ENCODE assay signal across 11 cellular contexts in genomic region chr15:90562669-90563068, GRCh38. TPM values are rescaled to one million over a fixed set of nuclear protein-coding genes. Genes with fewer than 3 reads are reported as not detected.
DNase-seq lines count a peak whose midpoint lies in the region; ATAC-seq, FAIRE-seq and TF ChIP-seq lines count a peak whose summit lies in the region.
"Had no signal": no experiment of that assay in that cellular context is flagged by ENCODE, and none has a peak within 500 bp of the region (broad histone marks: within the 10 kb centered on the region; RNA-seq: fewer than 3 reads in every experiment).

No MANE protein-coding gene starts in this region.

- peak overlapping the region; percentile 75 for H3K27ac Mint-ChIP-seq in MCF 10A (ENCODE audit: low read depth, unreplicated experiment)
- H3K27ac Mint-ChIP-seq in naive B cell = peak overlapping the region; percentile 52 to 89 (median 76)

- no peak for TF ChIP-seq POLR2A in GM12878 (IDR thresholded peaks at IDR 0.05; ENCODE audit: low read depth, low read length)
- no peak for TF ChIP-seq POLR2A in upper lobe of left lung (IDR thresholded peaks at IDR 0.05)

- no peak for TF ChIP-seq RAD21 in GM12878 (IDR thresholded peaks at IDR 0.05; ENCODE audit: insufficient read depth, low read depth, low read length)

- no peak overlapping the region for H3K4me3 Mint-ChIP-seq in MCF 10A (ENCODE audit: unreplicated experiment)
- H3K4me3 Mint-ChIP-seq in naive B cell = peak overlapping the region in 7 of 8 donors; percentile 9 to 88 (median 77)

- SMC1A ChIA-PET in GM12878 (lab: Charles Lee; ENCODE audit: uncharacterized antibody, unreplicated experiment) = interaction anchor here (1.1 to 3.8 kb wide), 7 partner anchors 7 to 43 kb away, joined by 3 to 32 read pairs (median 6); no protein-coding TSS in a partner anchor

- CTCF ChIA-PET in MCF 10A (lab: Yijun Ruan, JAX) (no interaction called here), mammary epithelial cell (lab: Charles Lee; ENCODE audit: low non-redundant PET) (interaction anchor here (0.6 kb wide), 1 partner anchor 261 kb away, joined by 6 read pairs; no protein-coding TSS in a partner anchor), GM12878 (lab: Yijun Ruan, JAX) (interaction anchor here (0.8 to 2.5 kb wide), 5 partner anchors 10 to 36 kb away, joined by 3 to 14 read pairs (median 4); no protein-coding TSS in a partner anchor)

- TF ChIP-seq EP300 in GM12878 (IDR thresholded peaks at IDR 0.05; ENCODE audit: borderline replicate concordance in 1 of 2, control insufficient read depth in 1 of 2, low read depth in 2 of 2, low read length in 2 of 2) (no peak), upper lobe of left lung (IDR thresholded peaks at IDR 0.05) (no peak)

- RAD21 ChIA-PET in GM12878 (lab: Charles Lee; ENCODE audit: unreplicated experiment) = interaction anchor here (1.3 to 1.5 kb wide), 2 partner anchors 80 to 123 kb away, joined by 3 to 4 read pairs; no protein-coding TSS in a partner anchor

- H3K9me3 Mint-ChIP-seq in MCF 10A (ENCODE audit: unreplicated experiment) = no peaks in the 10 kb centered on the region
- H3K9me3 Mint-ChIP-seq in naive B cell = no peaks in the 10 kb centered on the region

- TF ChIP-seq CTCF in MCF 10A (IDR thresholded peaks at IDR 0.05; ENCODE audit: unreplicated experiment) = no peak
- TF ChIP-seq CTCF in mammary epithelial cell (conservative IDR thresholded peaks at IDR 0.05 in 1 of 2, IDR thresholded peaks at IDR 0.05 in 1 of 2; ENCODE audit: extremely low read depth in 1 of 2, insufficient read depth in 1 of 2, low read depth in 1 of 2, low read length in 2 of 2) = no peak
- no peak for TF ChIP-seq CTCF in GM12878 (IDR thresholded peaks at IDR 0.05 in 2 of 3, conservative IDR thresholded peaks at IDR 0.05 in 1 of 3; ENCODE audit: control insufficient read depth in 2 of 3, extremely low read depth in 1 of 3, insufficient read depth in 1 of 3, low read depth in 3 of 3, low read length in 3 of 3)
- TF ChIP-seq CTCF in upper lobe of left lung (IDR thresholded peaks at IDR 0.05) = no peak

- H3K36me3 ChIP-seq in mammary epithelial cell (ENCODE audit: insufficient read depth, low read length) = no peaks in the 10 kb centered on the region
- H3K36me3 ChIP-seq in GM12878 (ENCODE audit: control insufficient read depth in 2 of 2, insufficient read depth in 2 of 2, low read length in 1 of 2) = peaks cover 1 to 5% of the 10 kb centered on the region in 2 experiments; a peak in 3 of 4 replicates
- no peaks in the 10 kb centered on the region for H3K36me3 ChIP-seq in upper lobe of left lung

- H3K4me1 Mint-ChIP-seq in MCF 10A (ENCODE audit: insufficient read depth, unreplicated experiment) (peaks cover 41% of the 10 kb centered on the region), naive B cell (peaks cover 53 to 91% (median 56%) of the 10 kb centered on the region in 3 donors)

- FAIRE-seq in GM12878 (lab: Jason Lieb, UNC) = no peak
- FAIRE-seq: G401.6 had no signal

- BruUV-seq in MCF 10A (replicated peaks; lab: Mats Ljungman, UMichigan) (no TSS peak), mammary epithelial cell (replicated peaks; lab: Mats Ljungman, UMichigan) (no TSS peak), GM12878 (replicated peaks; lab: Mats Ljungman, UMichigan) (no TSS peak)

- H3K27me3 ChIP-seq in mammary epithelial cell (ENCODE audit: insufficient read depth, low read length) (no peaks in the 10 kb centered on the region), GM12878 (replicated peaks in 1 of 2; ENCODE audit: control insufficient read depth in 2 of 2, insufficient read depth in 2 of 2, low read length in 1 of 2) (no peaks in the 10 kb centered on the region), upper lobe of left lung (no peaks in the 10 kb centered on the region)
- H3K27me3 ChIP-seq: SJSA1 had no signal

- no peak overlapping the region for H3K27ac ChIP-seq in mammary epithelial cell (ENCODE audit: insufficient read depth, low read depth, low read length)
- peak overlapping the region; percentile 46; the same call in 1 of the 2 replicates for H3K27ac ChIP-seq in GM12878 (ENCODE audit: control insufficient read depth, insufficient read depth)
- H3K27ac ChIP-seq in upper lobe of left lung = peak overlapping the region; percentile 52 to 79 (median 69)
- no peak overlapping the region for H3K27ac ChIP-seq in substantia nigra (ENCODE audit: low read depth, low read length, poor library complexity, severe bottlenecking)
- H3K27ac ChIP-seq: epithelial cell of prostate, SJSA1 had no signal

- intact Hi-C loops in MCF 10A (cut with micrococcal nuclease) = no loop called here
- intact Hi-C loops in mammary epithelial cell (cut with micrococcal nuclease) = no loop called here
- intact Hi-C loops in GM12878 (cut with micrococcal nuclease; ENCODE audit: unreplicated experiment) = loop anchor here (5.0 kb wide), 1 partner anchor 35 kb away; no protein-coding TSS in a partner anchor

- dilution Hi-C loops in mammary epithelial cell (cut with HindIII; ENCODE audit: low sequenced_read_pairs) = no loop called here

- DNase-seq in MCF 10A (ENCODE audit: unreplicated experiment) = no peak
- no peak for DNase-seq in mammary epithelial cell
- DNase-seq in GM12878 (ENCODE audit: low read depth, low spot score) = no peak
- no peak for DNase-seq in naive B cell
- no peak for DNase-seq in upper lobe of left lung
- no peak for DNase-seq in stimulated activated naive CD4-positive, alpha-beta T cell treated with Interleukin-2 at 50 U/mL for 16 hours (lab: John Stamatoyannopoulos, UW)
- no peak for DNase-seq in substantia nigra (lab: John Stamatoyannopoulos, UW)

- H3K79me2 ChIP-seq in mammary epithelial cell (ENCODE audit: insufficient read depth, low read length) (peaks cover 30% of the 10 kb centered on the region), GM12878 (ENCODE audit: control insufficient read depth, insufficient read depth, low read length) (peaks cover 27% of the 10 kb centered on the region)

- H3K27me3 Mint-ChIP-seq in MCF 10A (ENCODE audit: insufficient read depth, unreplicated experiment) = no peaks in the 10 kb centered on the region
- no peaks in the 10 kb centered on the region for H3K27me3 Mint-ChIP-seq in naive B cell

- H4K20me1 ChIP-seq in mammary epithelial cell (ENCODE audit: insufficient read depth, low read length) (no peaks in the 10 kb centered on the region), GM12878 (ENCODE audit: control insufficient read depth, insufficient read depth) (no peaks in the 10 kb centered on the region)

- H3K4me2 ChIP-seq in mammary epithelial cell (ENCODE audit: insufficient read depth, low read depth, low read length) (no peak overlapping the region), GM12878 (ENCODE audit: control insufficient read depth, insufficient read depth) (peak overlapping the region; percentile 41)

- no peak overlapping the region for H3K9ac ChIP-seq in mammary epithelial cell (ENCODE audit: insufficient read depth, low read length)
- no peak overlapping the region for H3K9ac ChIP-seq in GM12878 (ENCODE audit: control insufficient read depth, insufficient read depth, low read length)

- peaks cover 18% of the 10 kb centered on the region for H3K4me1 ChIP-seq in mammary epithelial cell (ENCODE audit: insufficient read depth, low read length)
- peaks cover 51% of the 10 kb centered on the region for H3K4me1 ChIP-seq in GM12878 (ENCODE audit: control insufficient read depth, insufficient read depth, low read length)
- peaks cover 54 to 82% (median 79%) of the 10 kb centered on the region in 4 donors for H3K4me1 ChIP-seq in upper lobe of left lung

- 98% methylated on average over 5 of the region's 5 CpGs for WGBS in mammary epithelial cell (ENCODE audit: low coverage, missing lambda C conversion rate)
- 99% methylated on average over 5 of the region's 5 CpGs for WGBS in GM12878 (ENCODE audit: insufficient coverage, insufficient replicate concordance, low lambda C conversion rate, missing lambda C conversion rate)
- WGBS in upper lobe of left lung, 2 donors = 93 to 95% methylated on average over 5 of the region's 5 CpGs

- no peak overlapping the region for H2AFZ ChIP-seq in mammary epithelial cell (ENCODE audit: low read depth, low read length)
- H2AFZ ChIP-seq in GM12878 (ENCODE audit: control insufficient read depth, low read depth, low read length) = no peak overlapping the region

- POLR2A ChIA-PET in MCF 10A (lab: Yijun Ruan, JAX) (no interaction called here), GM12878 (lab: Charles Lee) (interaction anchor here (1.2 to 2.5 kb wide), 2 partner anchors 9 to 11 kb away, joined by 3 to 17 read pairs; no protein-coding TSS in a partner anchor)

- H3K36me3 Mint-ChIP-seq in MCF 10A (ENCODE audit: insufficient read depth, unreplicated experiment) = peaks cover 10% of the 10 kb centered on the region
- H3K36me3 Mint-ChIP-seq in naive B cell = peaks cover 0 to 7% of the 10 kb centered on the region in 2 donors

- in situ Hi-C loops in mammary epithelial cell (cut with MboI; ENCODE audit: low sequenced_read_pairs in 2 of 2) (no loop called here), GM12878 (cut with MboI) (no loop called here)

- H3K9me3 ChIP-seq in mammary epithelial cell (replicated peaks; ENCODE audit: insufficient read depth, low read length) (no peaks in the 10 kb centered on the region), GM12878 (replicated peaks; ENCODE audit: control insufficient read depth, insufficient read depth, low read length) (peaks cover 4% of the 10 kb centered on the region; the same call in 2 of the 3 replicates), upper lobe of left lung (no peaks in the 10 kb centered on the region)

- H3K4me3 ChIP-seq in mammary epithelial cell (replicated peaks in 1 of 3; ENCODE audit: insufficient read depth in 1 of 3, low read depth in 2 of 3, low read length in 3 of 3) (no peak overlapping the region), GM12878 (no peak overlapping the region), upper lobe of left lung (no peak overlapping the region)
- H3K4me3 ChIP-seq: SJSA1 had no signal

- ATAC-seq in GM12878 = no peak
- no peak for ATAC-seq in naive B cell (ENCODE audit: low read depth in 2 of 2)
- no peak for ATAC-seq in upper lobe of left lung (ENCODE audit: low FRiP score in 2 of 2)
- ATAC-seq in GM18873 (IDR thresholded peaks at IDR 0.05; ENCODE audit: low FRiP score, unreplicated experiment) = no peak

RNA-seq across cellular contexts. Expression of gene CRTC3, which starts 32.9 kb away (rescaled TPM):
- total RNA-seq in MCF 10A (2022) (22.6 and 25.9 TPM in 2 replicates), mammary epithelial cell (10 to 100 TPM; 14.0 to 21.8 TPM), GM12878 (2014; rRNA removed) (16.9 and 17.0 TPM in 2 replicates), GM12878 (2014; rRNA removed; fragmentation: Illumina TruSeq; extraction: Trizol) (20.3 and 23.4 TPM in 2 replicates), GM12878 (2021) (34.4 and 36.9 TPM in 2 replicates), upper lobe of left lung (10 to 100 TPM; 30.9 to 42.7 (median 35.1) TPM)
- polyA plus RNA-seq in mammary epithelial cell (11.1 TPM), GM12878 (2011; rRNA removed) (12.6 and 19.0 TPM in 2 replicates), GM12878 (2014; fragmentation: Illumina TruSeq; extraction: Trizol) (22.6 and 26.0 TPM in 2 replicates), GM12878 (2014; fragmentation: Nextera tagmentation; extraction: Ambion mirVana) (1 to 10 TPM; 3.5 to 4.2 TPM), GM12878 (2014; rRNA removed) (22.2 and 22.9 TPM in 2 replicates), GM12878 (2016; fragmentation: Nextera tagmentation; extraction: Ambion mirVana) (10 to 100 TPM; 18.3 to 18.9 TPM), naive B cell (ENCODE audit: low read depth in 6 of 6) (10 to 100 TPM; 14.2 to 47.8 (median 26.9) TPM)
- polyA minus RNA-seq in mammary epithelial cell = 63.8 TPM
- total RNA-seq in GM12878 (2013; cell fraction: nucleolus; rRNA removed) = 78.6 and 83.0 TPM in 2 replicates
- polyA plus RNA-seq in GM12878 (2011; ENCODE audit: low read depth) = 11.6 TPM
- 11.7 and 12.2 TPM in 2 replicates for polyA plus RNA-seq in GM12878 (2011; cell fraction: cytosol; rRNA removed)
- polyA plus RNA-seq in GM12878 (2011; cell fraction: nucleus; rRNA removed) = 19.8 and 26.1 TPM in 2 replicates
- 16.7 and 18.2 TPM in 2 replicates for polyA plus RNA-seq in GM12878 (2012)
- polyA minus RNA-seq in GM12878 (2011; rRNA and poly(A)+ RNA removed) = 21.0 and 23.6 TPM in 2 replicates
- polyA minus RNA-seq in GM12878 (2011; cell fraction: cytosol; rRNA and poly(A)+ RNA removed) = 8.0 and 9.4 TPM in 2 replicates
- polyA minus RNA-seq in GM12878 (2011; cell fraction: nucleus; rRNA and poly(A)+ RNA removed) = 14.0 and 24.2 TPM in 2 replicates

Comparison
In these comparisons a context has a peak if more than half of its experiments do, and no peak if none do; other contexts are left out.
1. H3K27ac ChIP-seq: peak in GM12878 (single experiment) and upper lobe of left lung (4 of 4); none in mammary epithelial cell (single experiment) and substantia nigra (single experiment).